ENCODE assay signal across 19 cellular contexts in genomic region chr4:182533948-182534347, GRCh38.
DNase-seq lines count a peak whose midpoint lies in the region; ATAC-seq, FAIRE-seq and TF ChIP-seq lines count a peak whose summit lies in the region.
"Had no signal": no experiment of that assay in that cellular context is flagged by ENCODE, and none has a peak within 500 bp of the region (broad histone marks: within the 10 kb centered on the region; RNA-seq: fewer than 3 reads in every experiment).

No MANE protein-coding gene starts in this region.

- H3K9me2 ChIP-seq in PC-3 (replicated peaks; ENCODE audit: low read length): no peaks in the 10 kb centered on the region

- H3K9me3 Mint-ChIP-seq in nephron progenitor cell: no peaks in the 10 kb centered on the region
- H3K9me3 Mint-ChIP-seq: activated T-cell treated with anti-CD3 and anti-CD28 coated beads, Interleukin-2, amount 50 U/mL, for 72 hours; dendritic cell treated with granulocyte-macrophage colony-stimulating factor and Interleukin-4, amounts not matched to agents 40 ng/mL and 50 ng/mL, for 4 days had no signal

- CTCF ChIA-PET in PC-3 (lab: Charles Lee): no interaction called here

- DNase-seq in ELR (ENCODE audit: low read depth) (peak; percentile 71), PC-3 (peak; percentile 56), dermis blood vessel endothelial cell (peak; percentile 70), nephron progenitor cell (no peak), germinal center (ENCODE audit: low spot score) (no peak), hepatic stellate cell (ENCODE audit: low spot score) (no peak), HTR-8/SVneo (ENCODE audit: insufficient read length, low spot score) (no peak), dorsolateral prefrontal cortex (no peak)
- DNase-seq: activated CD4-positive, alpha-beta T cell treated with anti-CD3 and anti-CD28 coated beads, Interleukin-2, amount 50 U/mL, for 48 hours; activated T-cell treated with anti-CD3 and anti-CD28 coated beads, Interleukin-2, amount 50 U/mL, for 72 hours; NCI-H1694 treated with DMSO at 0.1 percent for 48 hours; NCI-H526; psoas muscle; Right ventricle myocardium superior; stimulated activated CD4-positive, alpha-beta T cell treated with anti-CD3 and anti-CD28 coated beads, Interleukin-2, amount 100 ng/mL, for 24 hours; trophoblast cell had no signal

- no peaks in the 10 kb centered on the region for H3K79me2 ChIP-seq in PC-3 (ENCODE audit: low read length)

- H3K36me3 ChIP-seq in PC-3 (ENCODE audit: low read depth, low read length): no peaks in the 10 kb centered on the region

- peaks cover 27% of the 10 kb centered on the region for H3K4me1 Mint-ChIP-seq in nephron progenitor cell
- H3K4me1 Mint-ChIP-seq: B cell had no signal

- H3K27me3 Mint-ChIP-seq in nephron progenitor cell (ENCODE audit: low read depth, poor library complexity): peaks cover 3% of the 10 kb centered on the region
- H3K27me3 Mint-ChIP-seq: B cell; dendritic cell treated with granulocyte-macrophage colony-stimulating factor and Interleukin-4, amounts not matched to agents 40 ng/mL and 50 ng/mL, for 4 days had no signal

- no peak overlapping the region for H3K4me2 ChIP-seq in PC-3 (ENCODE audit: low read length)

- no peak overlapping the region for H3K27ac ChIP-seq in PC-3 (ENCODE audit: low read length)
- H3K27ac ChIP-seq in dorsolateral prefrontal cortex: peak overlapping the region in 3 of 59 donors; percentile 9 to 46 (median 20)
- H3K27ac ChIP-seq: psoas muscle had no signal

- H3K4me1 ChIP-seq in PC-3 (ENCODE audit: insufficient read depth, low read length): no peaks in the 10 kb centered on the region

- POLR2A ChIA-PET in PC-3 (lab: Charles Lee; ENCODE audit: unreplicated experiment): no interaction called here

- ATAC-seq in PC-3: peak; percentile 70
- ATAC-seq: activated T-cell treated with anti-CD3 and anti-CD28 coated beads, Interleukin-2, amount 50 U/mL, for 72 hours; psoas muscle had no signal

- H3K9me3 ChIP-seq in PC-3 (ENCODE audit: low read length): no peaks in the 10 kb centered on the region
- H3K9me3 ChIP-seq: psoas muscle had no signal

- TF ChIP-seq CTCF in PC-3 (conservative IDR thresholded peaks at IDR 0.05; ENCODE audit: low read depth, low read length) (no peak), nephron progenitor cell (IDR thresholded peaks at IDR 0.05) (no peak), dorsolateral prefrontal cortex (IDR thresholded peaks at IDR 0.05 in 54 of 56, conservative IDR thresholded peaks at IDR 0.05 in 2 of 56; ENCODE audit: low read depth in 1 of 56, partially characterized antibody in 56 of 56) (no peak)

- H3K36me3 Mint-ChIP-seq in nephron progenitor cell (ENCODE audit: low read depth): peaks cover 7% of the 10 kb centered on the region

- H2AFZ ChIP-seq in PC-3 (ENCODE audit: low read length): no peak overlapping the region

- no peak overlapping the region for H3K9ac ChIP-seq in PC-3 (ENCODE audit: low read length)

- intact Hi-C loops in PC-3 (cut with micrococcal nuclease) (no loop called here), dorsolateral prefrontal cortex (cut with DNase I) (no loop called here)

- H3K27ac Mint-ChIP-seq in nephron progenitor cell: peak overlapping the region; percentile 24
- H3K27ac Mint-ChIP-seq: activated T-cell treated with anti-CD3 and anti-CD28 coated beads, Interleukin-2, amount 50 U/mL, for 72 hours; B cell; dendritic cell treated with granulocyte-macrophage colony-stimulating factor and Interleukin-4, amounts not matched to agents 40 ng/mL and 50 ng/mL, for 4 days had no signal

- BruUV-seq in PC-3 (replicated peaks; lab: Mats Ljungman, UMichigan): no TSS peak

- H3K4me3 ChIP-seq in PC-3 (ENCODE audit: low read length) (no peak overlapping the region), dorsolateral prefrontal cortex (no peak overlapping the region)
- H3K4me3 ChIP-seq: psoas muscle had no signal

- no peak overlapping the region for H3K4me3 Mint-ChIP-seq in nephron progenitor cell
- H3K4me3 Mint-ChIP-seq: activated T-cell treated with anti-CD3 and anti-CD28 coated beads, Interleukin-2, amount 50 U/mL, for 72 hours; B cell; dendritic cell treated with granulocyte-macrophage colony-stimulating factor and Interleukin-4, amounts not matched to agents 40 ng/mL and 50 ng/mL, for 4 days had no signal

- H4K20me1 ChIP-seq in PC-3 (ENCODE audit: low read length): no peaks in the 10 kb centered on the region

- FAIRE-seq in HTR-8/SVneo (lab: Jason Lieb, UNC): no peak
- FAIRE-seq: GM12892 had no signal

- H3K27me3 ChIP-seq in PC-3 (ENCODE audit: low read length) (no peaks in the 10 kb centered on the region), dorsolateral prefrontal cortex (peaks cover 0 to 14% (median 0%) of the 10 kb centered on the region in 45 donors)

- H3F3A ChIP-seq in PC-3 (ENCODE audit: low read length, unreplicated experiment): no peaks in the 10 kb centered on the region

Comparison
In these comparisons a context has a peak if more than half of its experiments do, and no peak if none do; other contexts are left out.
1. DNase-seq: peak in ELR (single experiment), PC-3 (single experiment) and dermis blood vessel endothelial cell (single experiment); none in nephron progenitor cell (single experiment), germinal center (single experiment), hepatic stellate cell (single experiment), HTR-8/SVneo (single experiment) and dorsolateral prefrontal cortex (0 of 10).